8 cellular contexts compared by ENCODE assay signal in genomic region chr6:692858-693736, GRCh38. TPM values are rescaled to one million over a fixed set of nuclear protein-coding genes. Genes with fewer than 3 reads are reported as not detected.
DNase-seq lines count a peak whose midpoint lies in the region; ATAC-seq and TF ChIP-seq lines count a peak whose summit lies in the region.

A gene with protein sequence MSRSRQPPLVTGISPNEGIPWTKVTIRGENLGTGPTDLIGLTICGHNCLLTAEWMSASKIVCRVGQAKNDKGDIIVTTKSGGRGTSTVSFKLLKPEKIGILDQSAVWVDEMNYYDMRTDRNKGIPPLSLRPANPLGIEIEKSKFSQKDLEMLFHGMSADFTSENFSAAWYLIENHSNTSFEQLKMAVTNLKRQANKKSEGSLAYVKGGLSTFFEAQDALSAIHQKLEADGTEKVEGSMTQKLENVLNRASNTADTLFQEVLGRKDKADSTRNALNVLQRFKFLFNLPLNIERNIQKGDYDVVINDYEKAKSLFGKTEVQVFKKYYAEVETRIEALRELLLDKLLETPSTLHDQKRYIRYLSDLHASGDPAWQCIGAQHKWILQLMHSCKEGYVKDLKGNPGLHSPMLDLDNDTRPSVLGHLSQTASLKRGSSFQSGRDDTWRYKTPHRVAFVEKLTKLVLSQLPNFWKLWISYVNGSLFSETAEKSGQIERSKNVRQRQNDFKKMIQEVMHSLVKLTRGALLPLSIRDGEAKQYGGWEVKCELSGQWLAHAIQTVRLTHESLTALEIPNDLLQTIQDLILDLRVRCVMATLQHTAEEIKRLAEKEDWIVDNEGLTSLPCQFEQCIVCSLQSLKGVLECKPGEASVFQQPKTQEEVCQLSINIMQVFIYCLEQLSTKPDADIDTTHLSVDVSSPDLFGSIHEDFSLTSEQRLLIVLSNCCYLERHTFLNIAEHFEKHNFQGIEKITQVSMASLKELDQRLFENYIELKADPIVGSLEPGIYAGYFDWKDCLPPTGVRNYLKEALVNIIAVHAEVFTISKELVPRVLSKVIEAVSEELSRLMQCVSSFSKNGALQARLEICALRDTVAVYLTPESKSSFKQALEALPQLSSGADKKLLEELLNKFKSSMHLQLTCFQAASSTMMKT (minus strand): TSS chr6:693139. CDS start chr6:637818, 55,321 bp downstream.

- H3K4me3 Mint-ChIP-seq in chondrocyte (ENCODE audit: unreplicated experiment) = peak within 1 kb of the TSS; percentile 98

- no peaks in the 10 kb centered on the region for H3K27me3 Mint-ChIP-seq in chondrocyte (ENCODE audit: low read depth)

- no peaks in the 10 kb centered on the region for H3K36me3 Mint-ChIP-seq in chondrocyte (ENCODE audit: low read depth)

- H3K9me3 Mint-ChIP-seq in chondrocyte (ENCODE audit: low read depth) = no peaks in the 10 kb centered on the region

- peaks cover 30% of the 10 kb centered on the region for H3K4me1 Mint-ChIP-seq in chondrocyte (ENCODE audit: low read depth)

- peak within 1 kb of the TSS; percentile 90 for H3K27ac Mint-ChIP-seq in chondrocyte (ENCODE audit: unreplicated experiment)

- TF ChIP-seq CTCF in chondrocyte (IDR thresholded peaks at IDR 0.05) = no peak

- DNase-seq in AG08396 (ENCODE audit: low spot score) = peak; percentile 90
- peak; percentile 46 for DNase-seq in NCI-H345 (lab: John Stamatoyannopoulos, UW)
- DNase-seq in activated CD4-positive, alpha-beta T cell treated with anti-CD3 and anti-CD28 coated beads for 24 hours (ENCODE audit: low read depth in 2 of 2) = peak; percentile 73 to 74
- DNase-seq in chondrocyte (ENCODE audit: low spot score) = peak; percentile 97
- peak; percentile 80 for DNase-seq in kidney glomerular epithelial cell (lab: John Stamatoyannopoulos, UW)
- peak; percentile 78 to 82 for DNase-seq in stimulated activated CD4-positive, alpha-beta T cell treated with anti-CD3 and anti-CD28 coated beads, Interleukin-15, amount 100 ng/mL, for 48 hours (ENCODE audit: low read depth in 2 of 2)

- ATAC-seq in GM18867 (IDR thresholded peaks at IDR 0.05; ENCODE audit: unreplicated experiment) (peak; percentile 91), HG03095 (IDR thresholded peaks at IDR 0.05; ENCODE audit: unreplicated experiment) (peak; percentile 84)

RNA-seq across cellular contexts. Expression of the gene that starts here (rescaled TPM):
- 27.5 to 32.3 TPM (median 28.0 TPM) in 3 replicates for total RNA-seq in chondrocyte

Comparison
In these comparisons a context has a peak if more than half of its experiments do, and no peak if none do; other contexts are left out.
1. Peak in every context shown above with its lines: DNase-seq and ATAC-seq.
2. DNase-seq: peak in every context shown above with its lines; median percentile 97 in chondrocyte; 90 in AG08396; 80 in kidney glomerular epithelial cell; 80 in stimulated activated CD4-positive, alpha-beta T cell treated with anti-CD3 and anti-CD28 coated beads, Interleukin-15, amount 100 ng/mL, for 48 hours; 74 in activated CD4-positive, alpha-beta T cell treated with anti-CD3 and anti-CD28 coated beads for 24 hours; 46 in NCI-H345.